Comparison of ENCODE assay signal across 8 cellular contexts in the genomic region with DNA sequence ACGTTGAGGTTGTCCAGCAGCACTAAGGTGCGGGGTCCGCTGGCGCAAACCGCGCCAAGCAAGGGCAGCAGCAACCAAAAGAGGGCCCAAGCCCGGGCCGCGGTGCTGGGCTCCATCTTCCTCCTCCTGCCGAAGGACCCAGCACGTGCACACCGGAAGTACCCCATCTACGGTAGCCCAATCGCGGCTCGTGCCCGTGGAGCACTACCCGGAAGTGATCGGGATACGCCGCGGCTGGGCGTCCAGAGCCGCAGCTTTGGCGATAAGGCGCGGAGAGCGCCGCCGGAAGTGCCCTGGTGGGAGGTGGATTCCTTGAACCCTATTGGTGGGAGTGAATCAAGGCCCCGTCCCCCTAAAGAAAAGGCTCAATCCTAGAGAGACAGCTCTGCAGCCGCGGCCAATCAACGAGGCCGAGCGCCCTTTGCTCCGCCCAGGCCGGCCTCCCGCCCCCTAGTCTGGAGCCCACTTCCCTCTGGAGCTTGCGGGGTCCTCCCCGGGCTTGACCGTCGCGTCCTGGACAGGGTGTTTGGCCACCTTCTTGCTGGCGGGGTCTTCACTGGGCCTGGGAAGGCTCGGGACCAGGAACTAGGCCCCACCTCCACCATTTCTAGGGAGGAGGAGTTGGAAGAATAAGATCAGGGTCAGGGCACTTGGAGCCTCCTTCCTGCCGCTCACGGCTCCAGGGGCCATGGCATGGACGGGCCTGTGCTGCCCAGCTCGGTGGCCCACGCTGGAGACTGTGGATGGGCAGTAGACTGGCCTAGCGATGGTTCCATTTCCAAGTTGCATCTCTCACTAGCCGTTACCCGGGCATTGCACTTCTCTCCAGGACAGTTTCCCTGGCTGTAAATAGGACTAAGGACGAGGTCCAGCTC. TPM values are rescaled to one million over a fixed set of nuclear protein-coding genes. Genes with fewer than 3 reads are reported as not detected.
A peak's percentile ranks its signal among the peaks of the same experiment; 100 is the strongest.
DNase-seq lines count a peak whose midpoint lies in the region; ATAC-seq and TF ChIP-seq lines count a peak whose summit lies in the region.

Gene DDOST (minus strand): TSS at position 135 of the 875 bp plus-strand sequence. CDS start 19 bp downstream, at position 116.

- intact Hi-C loops in activated T-helper 2 cell treated with anti-CD3 and anti-CD28 coated beads, Interferon-gamma antibody, Interleukin-2, Interleukin-4, amounts not matched to agents 10 μg/mL and 5 μg/mL and 100 μg/mL, durations not matched to agents 14 hours and 24 hours and 36 hours (cut with micrococcal nuclease): no loop called here
- intact Hi-C loops in natural killer cell (cut with micrococcal nuclease): no loop called here

- POLR2A ChIA-PET in RWPE1 (lab: Yijun Ruan, JAX; ENCODE audit: low non-redundant PET): interaction anchor here (0.6 to 0.9 kb wide), 2 partner anchors 211 to 533 kb away, joined by 3 read pairs; no protein-coding TSS in a partner anchor

- 0 out of 2 replicates have a peak, but pooled peaks cover 10% of the 10 kb centered on the region for H3F3A ChIP-seq in GM23338 (replicated peaks; ENCODE audit: low read depth)

- peaks cover 12% of the 10 kb centered on the region for H4K20me1 ChIP-seq in GM23338 (replicated peaks; ENCODE audit: insufficient read depth)

- H3K9me3 Mint-ChIP-seq in GM23338: no peaks in the 10 kb centered on the region
- H3K9me3 Mint-ChIP-seq in activated T-helper 2 cell treated with anti-CD3 and anti-CD28 coated beads, Interferon-gamma antibody, Interleukin-2, Interleukin-4, amounts not matched to agents 10 μg/mL and 5 μg/mL and 100 μg/mL, durations not matched to agents 14 hours and 24 hours and 36 hours: no peaks in the 10 kb centered on the region
- H3K9me3 Mint-ChIP-seq in natural killer cell: no peaks in the 10 kb centered on the region

- peaks cover 47% of the 10 kb centered on the region for H3K79me2 ChIP-seq in GM23338 (replicated peaks; ENCODE audit: insufficient read depth)

- 0 out of 2 replicates have a peak, but pooled peaks cover 3% of the 10 kb centered on the region for H3K36me3 ChIP-seq in GM23338 (ENCODE audit: insufficient read depth)

- H3K4me3 ChIP-seq in GM23338: peak within 1 kb of the TSS; percentile 98
- peak within 1 kb of the TSS; percentile 94 for H3K4me3 ChIP-seq in fibroblast of mammary gland (ENCODE audit: control insufficient read depth, low read depth, low read length)

- H3K27ac Mint-ChIP-seq in GM23338 (peak within 1 kb of the TSS; percentile 97), natural killer cell (peak within 1 kb of the TSS; percentile 93 to 96)
- H3K27ac Mint-ChIP-seq in activated T-helper 2 cell treated with anti-CD3 and anti-CD28 coated beads, Interferon-gamma antibody, Interleukin-2, Interleukin-4, amounts not matched to agents 10 μg/mL and 5 μg/mL and 100 μg/mL, durations not matched to agents 14 hours and 24 hours and 36 hours: peak within 1 kb of the TSS; percentile 96

- peak within 1 kb of the TSS; percentile 99 for H3K4me2 ChIP-seq in GM23338

- H2AFZ ChIP-seq in GM23338: peak within 1 kb of the TSS; percentile 89

- peak; percentile 19 to 49; a peak in 3 of 4 replicates for TF ChIP-seq CTCF in GM23338 (conservative IDR thresholded peaks at IDR 0.05; ENCODE audit: low read depth in 2 of 2)
- 0 out of 2 replicates have a peak, but pooled peaks have one; percentile 10 for TF ChIP-seq CTCF in LNCAP (IDR thresholded peaks at IDR 0.05)
- no peak for TF ChIP-seq CTCF in RWPE1 (conservative IDR thresholded peaks at IDR 0.05; ENCODE audit: low read depth)
- TF ChIP-seq CTCF in fibroblast of mammary gland (conservative IDR thresholded peaks at IDR 0.05; ENCODE audit: control insufficient read depth, insufficient read depth, low read depth, low read length): peak; percentile 47
- TF ChIP-seq CTCF in natural killer cell (IDR thresholded peaks at IDR 0.05): no peak

- no peaks in the 10 kb centered on the region for H3K27me3 ChIP-seq in GM23338 (ENCODE audit: insufficient read depth)

- ATAC-seq in GM23338: peak; percentile 96
- ATAC-seq in natural killer cell: peak; percentile 92 to 98 (median 95)
- ATAC-seq in stimulated activated naive CD8-positive, alpha-beta T cell treated with anti-CD3 and anti-CD28 coated beads, Interleukin-15, Interleukin-2, amounts not matched to agents 100 U/mL and 50 U/mL, for 24 hours: peak; percentile 99

- H3K4me1 Mint-ChIP-seq in GM23338: peaks cover 18% of the 10 kb centered on the region
- H3K4me1 Mint-ChIP-seq in activated T-helper 2 cell treated with anti-CD3 and anti-CD28 coated beads, Interferon-gamma antibody, Interleukin-2, Interleukin-4, amounts not matched to agents 10 μg/mL and 5 μg/mL and 100 μg/mL, durations not matched to agents 14 hours and 24 hours and 36 hours (ENCODE audit: low read depth): peaks cover 30% of the 10 kb centered on the region
- H3K4me1 Mint-ChIP-seq in natural killer cell: peaks cover 51% of the 10 kb centered on the region in 2 donors

- H3K36me3 Mint-ChIP-seq in GM23338 (ENCODE audit: low read depth): peaks cover 30% of the 10 kb centered on the region
- H3K36me3 Mint-ChIP-seq in activated T-helper 2 cell treated with anti-CD3 and anti-CD28 coated beads, Interferon-gamma antibody, Interleukin-2, Interleukin-4, amounts not matched to agents 10 μg/mL and 5 μg/mL and 100 μg/mL, durations not matched to agents 14 hours and 24 hours and 36 hours (ENCODE audit: low read depth): peaks cover 41% of the 10 kb centered on the region
- H3K36me3 Mint-ChIP-seq in natural killer cell: no peaks in the 10 kb centered on the region

- H3K27ac ChIP-seq in GM23338 (ENCODE audit: low read depth): peak within 1 kb of the TSS; percentile 83; the same call in 1 of the 2 replicates
- peak within 1 kb of the TSS; percentile 76 for H3K27ac ChIP-seq in RWPE1

- H3K4me3 Mint-ChIP-seq in GM23338 (peak within 1 kb of the TSS; percentile 98), natural killer cell (peak within 1 kb of the TSS; percentile 98)
- peak within 1 kb of the TSS; percentile 94 for H3K4me3 Mint-ChIP-seq in activated T-helper 2 cell treated with anti-CD3 and anti-CD28 coated beads, Interferon-gamma antibody, Interleukin-2, Interleukin-4, amounts not matched to agents 10 μg/mL and 5 μg/mL and 100 μg/mL, durations not matched to agents 14 hours and 24 hours and 36 hours (ENCODE audit: low read depth)

- H3K4me1 ChIP-seq in GM23338 (ENCODE audit: insufficient read depth): peaks cover 11% of the 10 kb centered on the region

- no peaks in the 10 kb centered on the region for H3K9me2 ChIP-seq in GM23338 (ENCODE audit: insufficient read depth)

- CTCF ChIA-PET in RWPE1 (lab: Yijun Ruan, JAX): interaction anchor here (0.6 to 0.9 kb wide), 4 partner anchors 35 to 1580 kb away, joined by 3 to 6 read pairs (median 4); no protein-coding TSS in a partner anchor

- DNase-seq in EH (ENCODE audit: low read depth) (peak; percentile 99), GM23338 (ENCODE audit: low spot score) (peak; percentile 99), RWPE1 (ENCODE audit: low spot score) (peak; percentile 99), fibroblast of mammary gland (ENCODE audit: low read depth) (peak; percentile 96), natural killer cell (peak; percentile 86)
- peak; percentile 94 for DNase-seq in activated T-helper 2 cell treated with anti-CD3 and anti-CD28 coated beads, Interferon-gamma antibody, Interleukin-2, Interleukin-4, amounts not matched to agents 10 μg/mL and 5 μg/mL and 100 μg/mL, durations not matched to agents 14 hours and 24 hours and 36 hours (ENCODE audit: low spot score)
- DNase-seq in stimulated activated naive CD8-positive, alpha-beta T cell treated with anti-CD3 and anti-CD28 coated beads, Interleukin-15, Interleukin-2, amounts not matched to agents 100 U/mL and 50 U/mL, for 24 hours: peak; percentile 94

- peaks cover 7% of the 10 kb centered on the region for H3K27me3 Mint-ChIP-seq in GM23338 (ENCODE audit: insufficient read depth, low read depth, poor library complexity)
- no peaks in the 10 kb centered on the region for H3K27me3 Mint-ChIP-seq in activated T-helper 2 cell treated with anti-CD3 and anti-CD28 coated beads, Interferon-gamma antibody, Interleukin-2, Interleukin-4, amounts not matched to agents 10 μg/mL and 5 μg/mL and 100 μg/mL, durations not matched to agents 14 hours and 24 hours and 36 hours (ENCODE audit: low read depth)
- H3K27me3 Mint-ChIP-seq in natural killer cell (ENCODE audit: low read depth in 2 of 2): no peaks in the 10 kb centered on the region

TF ChIP-seq in GM23338, 12 proteins besides CTCF, POLR2A, EP300 and RAD21 (continues in another document):
- TF ChIP-seq, protein P1, sequence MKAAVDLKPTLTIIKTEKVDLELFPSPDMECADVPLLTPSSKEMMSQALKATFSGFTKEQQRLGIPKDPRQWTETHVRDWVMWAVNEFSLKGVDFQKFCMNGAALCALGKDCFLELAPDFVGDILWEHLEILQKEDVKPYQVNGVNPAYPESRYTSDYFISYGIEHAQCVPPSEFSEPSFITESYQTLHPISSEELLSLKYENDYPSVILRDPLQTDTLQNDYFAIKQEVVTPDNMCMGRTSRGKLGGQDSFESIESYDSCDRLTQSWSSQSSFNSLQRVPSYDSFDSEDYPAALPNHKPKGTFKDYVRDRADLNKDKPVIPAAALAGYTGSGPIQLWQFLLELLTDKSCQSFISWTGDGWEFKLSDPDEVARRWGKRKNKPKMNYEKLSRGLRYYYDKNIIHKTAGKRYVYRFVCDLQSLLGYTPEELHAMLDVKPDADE (IDR thresholded peaks at IDR 0.05): peak; percentile 82; the same call in 1 of the 2 replicates
- no peak for TF ChIP-seq ZNF331 (CRISPR knock-in tag; IDR thresholded peaks at IDR 0.05; ENCODE audit: low read depth)
- peak; percentile 51; the same call in 1 of the 2 replicates for TF ChIP-seq CREB1 (CRISPR knock-in tag; IDR thresholded peaks at IDR 0.05; ENCODE audit: low read depth)

RNA-seq across cellular contexts. Expression of gene DDOST, which starts in this region (rescaled TPM):
- total RNA-seq in GM23338 (2014; rRNA removed; shearing (Covaris generic)): 242 and 270 TPM in 2 replicates
- polyA plus RNA-seq in GM23338 (2016; fragmentation: Nextera tagmentation; extraction: Ambion mirVana): 145 and 151 TPM in 2 replicates
- total RNA-seq in activated T-helper 2 cell treated with anti-CD3 and anti-CD28 coated beads, Interferon-gamma antibody, Interleukin-2, Interleukin-4, amounts not matched to agents 10 μg/mL and 5 μg/mL and 100 μg/mL, durations not matched to agents 14 hours and 24 hours and 36 hours: 184 and 186 TPM in 2 replicates
- 100 to 1,000 TPM; 137 to 158 (median 153) TPM for total RNA-seq in natural killer cell

Comparison
In these comparisons a context has a peak if more than half of its experiments do, and no peak if none do; other contexts are left out.
1. Peak in every context shown above with its lines: DNase-seq, ATAC-seq, H3K4me3 ChIP-seq and H3K27ac ChIP-seq.
2. CTCF ChIP-seq: peak in GM23338 (2 of 2), LNCAP (single experiment) and fibroblast of mammary gland (single experiment); none in RWPE1 (single experiment) and natural killer cell (single experiment).